Comparison of ENCODE assay signal across 1 cellular context in the genomic region with DNA sequence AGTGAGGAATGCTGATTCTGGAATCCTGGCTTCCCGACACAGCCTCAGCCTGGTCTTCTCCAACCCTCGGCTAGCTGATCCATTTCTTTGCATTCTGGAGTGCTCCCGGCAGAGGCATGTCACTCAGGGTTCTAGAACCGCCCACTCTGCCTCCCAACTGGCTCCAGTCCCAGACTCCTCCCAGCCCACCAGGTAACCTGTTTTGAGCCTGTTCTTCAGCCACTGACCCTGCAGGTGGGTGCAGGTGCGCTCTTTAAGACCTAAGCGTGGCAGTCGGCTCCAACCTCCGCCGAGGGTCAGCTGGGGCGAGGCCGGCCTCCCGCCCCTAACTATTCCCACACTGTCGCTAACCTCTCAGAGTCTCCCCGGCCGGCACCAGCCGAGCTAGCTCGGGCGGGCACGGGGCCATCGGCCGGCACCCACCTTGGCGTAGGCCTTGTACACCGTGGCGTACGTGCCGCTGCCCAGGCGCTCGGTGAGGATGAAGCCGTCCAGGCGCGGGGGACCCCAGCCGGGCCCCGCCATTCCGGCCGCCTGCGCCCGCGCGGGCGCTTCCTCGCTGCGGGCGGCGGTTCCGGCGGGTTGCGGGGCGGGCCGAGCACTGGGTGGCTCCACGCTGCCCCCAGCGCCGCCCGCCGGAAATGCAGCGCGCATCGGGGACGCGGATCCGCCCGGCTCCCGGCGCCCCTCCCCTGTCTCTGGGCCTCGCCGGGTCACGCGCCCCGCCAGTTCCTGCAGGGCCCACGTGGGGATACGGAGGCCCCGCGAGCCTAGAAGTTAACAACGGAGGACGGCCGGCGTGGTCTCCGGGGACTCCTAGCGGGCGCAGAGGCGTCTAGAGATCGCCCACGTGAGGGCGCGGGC.
TF ChIP-seq lines count a peak whose summit lies in the region.

A gene with protein sequence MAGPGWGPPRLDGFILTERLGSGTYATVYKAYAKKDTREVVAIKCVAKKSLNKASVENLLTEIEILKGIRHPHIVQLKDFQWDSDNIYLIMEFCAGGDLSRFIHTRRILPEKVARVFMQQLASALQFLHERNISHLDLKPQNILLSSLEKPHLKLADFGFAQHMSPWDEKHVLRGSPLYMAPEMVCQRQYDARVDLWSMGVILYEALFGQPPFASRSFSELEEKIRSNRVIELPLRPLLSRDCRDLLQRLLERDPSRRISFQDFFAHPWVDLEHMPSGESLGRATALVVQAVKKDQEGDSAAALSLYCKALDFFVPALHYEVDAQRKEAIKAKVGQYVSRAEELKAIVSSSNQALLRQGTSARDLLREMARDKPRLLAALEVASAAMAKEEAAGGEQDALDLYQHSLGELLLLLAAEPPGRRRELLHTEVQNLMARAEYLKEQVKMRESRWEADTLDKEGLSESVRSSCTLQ (minus strand): TSS at position 576 of the 864 bp plus-strand sequence. CDS start 51 bp downstream, at position 525.

TF ChIP-seq in HepG2, 621 proteins besides CTCF, POLR2A, EP300 and RAD21 (continued from another document and continues in another):
- TF ChIP-seq, protein P1, sequence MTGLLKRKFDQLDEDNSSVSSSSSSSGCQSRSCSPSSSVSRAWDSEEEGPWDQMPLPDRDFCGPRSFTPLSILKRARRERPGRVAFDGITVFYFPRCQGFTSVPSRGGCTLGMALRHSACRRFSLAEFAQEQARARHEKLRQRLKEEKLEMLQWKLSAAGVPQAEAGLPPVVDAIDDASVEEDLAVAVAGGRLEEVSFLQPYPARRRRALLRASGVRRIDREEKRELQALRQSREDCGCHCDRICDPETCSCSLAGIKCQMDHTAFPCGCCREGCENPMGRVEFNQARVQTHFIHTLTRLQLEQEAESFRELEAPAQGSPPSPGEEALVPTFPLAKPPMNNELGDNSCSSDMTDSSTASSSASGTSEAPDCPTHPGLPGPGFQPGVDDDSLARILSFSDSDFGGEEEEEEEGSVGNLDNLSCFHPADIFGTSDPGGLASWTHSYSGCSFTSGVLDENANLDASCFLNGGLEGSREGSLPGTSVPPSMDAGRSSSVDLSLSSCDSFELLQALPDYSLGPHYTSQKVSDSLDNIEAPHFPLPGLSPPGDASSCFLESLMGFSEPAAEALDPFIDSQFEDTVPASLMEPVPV (CRISPR knock-in tag; IDR thresholded peaks at IDR 0.05): peak; percentile 87
- TF ChIP-seq FOXA1 (IDR thresholded peaks at IDR 0.05) (no peak), FOXA1 (CRISPR knock-in tag; IDR thresholded peaks at IDR 0.05) (no peak), CEBPG (CRISPR knock-in tag; IDR thresholded peaks at IDR 0.05) (no peak), KDM1A (CRISPR knock-in tag; IDR thresholded peaks at IDR 0.05) (no peak), HDAC2 (CRISPR knock-in tag; IDR thresholded peaks at IDR 0.05) (no peak; the same call in 1 of the 2 replicates), ZNF180 (CRISPR knock-in tag; IDR thresholded peaks at IDR 0.05; ENCODE audit: borderline replicate concordance, low read depth) (no peak), SMAD1 (CRISPR knock-in tag; IDR thresholded peaks at IDR 0.05; ENCODE audit: borderline replicate concordance, low read depth) (no peak), RFXANK (CRISPR knock-in tag; IDR thresholded peaks at IDR 0.05) (no peak), SRSF9 (IDR thresholded peaks at IDR 0.05; ENCODE audit: borderline replicate concordance, insufficient read depth, low read depth, low read length, poor library complexity, severe bottlenecking) (no peak), TARDBP (CRISPR knock-in tag; IDR thresholded peaks at IDR 0.05) (peak; percentile 13; the same call in 1 of the 2 replicates), NKX3-1 (CRISPR knock-in tag; IDR thresholded peaks at IDR 0.05) (no peak), ZBTB7A (CRISPR knock-in tag; IDR thresholded peaks at IDR 0.05) (no peak), ZNF367 (CRISPR knock-in tag; IDR thresholded peaks at IDR 0.05; ENCODE audit: borderline replicate concordance) (no peak), ZNF260 (CRISPR knock-in tag; IDR thresholded peaks at IDR 0.05; ENCODE audit: borderline replicate concordance, low read depth) (no peak), GABPA (IDR thresholded peaks at IDR 0.05; ENCODE audit: low read depth, low read length) (peak; percentile 58), GABPA (CRISPR knock-in tag; IDR thresholded peaks at IDR 0.05; ENCODE audit: low read depth) (no peak), ZNF883 (CRISPR knock-in tag; IDR thresholded peaks at IDR 0.05; ENCODE audit: not compliant biosample characterization) (peak; percentile 11), ZNF660 (CRISPR knock-in tag; IDR thresholded peaks at IDR 0.05; ENCODE audit: borderline replicate concordance, low read depth) (no peak), MIXL1 (CRISPR knock-in tag; IDR thresholded peaks at IDR 0.05) (no peak), NFRKB (IDR thresholded peaks at IDR 0.05) (no peak), NR2C2 (CRISPR knock-in tag; IDR thresholded peaks at IDR 0.05; ENCODE audit: borderline replicate concordance) (0 out of 2 replicates have a peak, but pooled peaks have one; percentile 15), SOX5 (CRISPR knock-in tag; IDR thresholded peaks at IDR 0.05; ENCODE audit: borderline replicate concordance) (no peak), ZNF670 (CRISPR knock-in tag; IDR thresholded peaks at IDR 0.05; ENCODE audit: borderline replicate concordance) (0 out of 2 replicates have a peak, but pooled peaks have one; percentile 41), SMAD9 (CRISPR knock-in tag; IDR thresholded peaks at IDR 0.05) (no peak), MIER2 (CRISPR knock-in tag; IDR thresholded peaks at IDR 0.05) (0 out of 2 replicates have a peak, but pooled peaks have one; percentile 14), ZNF83 (CRISPR knock-in tag; IDR thresholded peaks at IDR 0.05; ENCODE audit: borderline replicate concordance) (no peak), IRF2 (CRISPR knock-in tag; IDR thresholded peaks at IDR 0.05) (0 out of 2 replicates have a peak, but pooled peaks have one; percentile 13), NFIC (IDR thresholded peaks at IDR 0.05; ENCODE audit: low read length) (no peak)
- TF ChIP-seq, protein P2, sequence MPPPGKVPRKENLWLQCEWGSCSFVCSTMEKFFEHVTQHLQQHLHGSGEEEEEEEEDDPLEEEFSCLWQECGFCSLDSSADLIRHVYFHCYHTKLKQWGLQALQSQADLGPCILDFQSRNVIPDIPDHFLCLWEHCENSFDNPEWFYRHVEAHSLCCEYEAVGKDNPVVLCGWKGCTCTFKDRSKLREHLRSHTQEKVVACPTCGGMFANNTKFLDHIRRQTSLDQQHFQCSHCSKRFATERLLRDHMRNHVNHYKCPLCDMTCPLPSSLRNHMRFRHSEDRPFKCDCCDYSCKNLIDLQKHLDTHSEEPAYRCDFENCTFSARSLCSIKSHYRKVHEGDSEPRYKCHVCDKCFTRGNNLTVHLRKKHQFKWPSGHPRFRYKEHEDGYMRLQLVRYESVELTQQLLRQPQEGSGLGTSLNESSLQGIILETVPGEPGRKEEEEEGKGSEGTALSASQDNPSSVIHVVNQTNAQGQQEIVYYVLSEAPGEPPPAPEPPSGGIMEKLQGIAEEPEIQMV (CRISPR knock-in tag; IDR thresholded peaks at IDR 0.05; ENCODE audit: low read depth): no peak
- TF ChIP-seq, protein P3, sequence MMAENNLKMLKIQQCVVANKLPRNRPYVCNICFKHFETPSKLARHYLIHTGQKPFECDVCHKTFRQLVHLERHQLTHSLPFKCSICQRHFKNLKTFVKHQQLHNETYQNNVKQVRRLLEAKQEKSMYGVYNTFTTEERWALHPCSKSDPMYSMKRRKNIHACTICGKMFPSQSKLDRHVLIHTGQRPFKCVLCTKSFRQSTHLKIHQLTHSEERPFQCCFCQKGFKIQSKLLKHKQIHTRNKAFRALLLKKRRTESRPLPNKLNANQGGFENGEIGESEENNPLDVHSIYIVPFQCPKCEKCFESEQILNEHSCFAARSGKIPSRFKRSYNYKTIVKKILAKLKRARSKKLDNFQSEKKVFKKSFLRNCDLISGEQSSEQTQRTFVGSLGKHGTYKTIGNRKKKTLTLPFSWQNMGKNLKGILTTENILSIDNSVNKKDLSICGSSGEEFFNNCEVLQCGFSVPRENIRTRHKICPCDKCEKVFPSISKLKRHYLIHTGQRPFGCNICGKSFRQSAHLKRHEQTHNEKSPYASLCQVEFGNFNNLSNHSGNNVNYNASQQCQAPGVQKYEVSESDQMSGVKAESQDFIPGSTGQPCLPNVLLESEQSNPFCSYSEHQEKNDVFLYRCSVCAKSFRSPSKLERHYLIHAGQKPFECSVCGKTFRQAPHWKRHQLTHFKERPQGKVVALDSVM (CRISPR knock-in tag; IDR thresholded peaks at IDR 0.05): no peak
- TF ChIP-seq, protein P4, sequence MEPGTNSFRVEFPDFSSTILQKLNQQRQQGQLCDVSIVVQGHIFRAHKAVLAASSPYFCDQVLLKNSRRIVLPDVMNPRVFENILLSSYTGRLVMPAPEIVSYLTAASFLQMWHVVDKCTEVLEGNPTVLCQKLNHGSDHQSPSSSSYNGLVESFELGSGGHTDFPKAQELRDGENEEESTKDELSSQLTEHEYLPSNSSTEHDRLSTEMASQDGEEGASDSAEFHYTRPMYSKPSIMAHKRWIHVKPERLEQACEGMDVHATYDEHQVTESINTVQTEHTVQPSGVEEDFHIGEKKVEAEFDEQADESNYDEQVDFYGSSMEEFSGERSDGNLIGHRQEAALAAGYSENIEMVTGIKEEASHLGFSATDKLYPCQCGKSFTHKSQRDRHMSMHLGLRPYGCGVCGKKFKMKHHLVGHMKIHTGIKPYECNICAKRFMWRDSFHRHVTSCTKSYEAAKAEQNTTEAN (CRISPR knock-in tag; conservative IDR thresholded peaks at IDR 0.05): 0 out of 2 replicates have a peak, but pooled peaks have one; percentile 25
- TF ChIP-seq, protein P5, sequence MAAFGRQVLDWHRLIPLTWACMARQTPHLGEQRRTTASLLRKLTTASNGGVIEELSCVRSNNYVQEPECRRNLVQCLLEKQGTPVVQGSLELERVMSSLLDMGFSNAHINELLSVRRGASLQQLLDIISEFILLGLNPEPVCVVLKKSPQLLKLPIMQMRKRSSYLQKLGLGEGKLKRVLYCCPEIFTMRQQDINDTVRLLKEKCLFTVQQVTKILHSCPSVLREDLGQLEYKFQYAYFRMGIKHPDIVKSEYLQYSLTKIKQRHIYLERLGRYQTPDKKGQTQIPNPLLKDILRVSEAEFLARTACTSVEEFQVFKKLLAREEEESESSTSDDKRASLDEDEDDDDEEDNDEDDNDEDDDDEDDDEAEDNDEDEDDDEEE (CRISPR knock-in tag; IDR thresholded peaks at IDR 0.05): 0 out of 2 replicates have a peak, but pooled peaks have one; percentile 28
- TF ChIP-seq, protein P6, sequence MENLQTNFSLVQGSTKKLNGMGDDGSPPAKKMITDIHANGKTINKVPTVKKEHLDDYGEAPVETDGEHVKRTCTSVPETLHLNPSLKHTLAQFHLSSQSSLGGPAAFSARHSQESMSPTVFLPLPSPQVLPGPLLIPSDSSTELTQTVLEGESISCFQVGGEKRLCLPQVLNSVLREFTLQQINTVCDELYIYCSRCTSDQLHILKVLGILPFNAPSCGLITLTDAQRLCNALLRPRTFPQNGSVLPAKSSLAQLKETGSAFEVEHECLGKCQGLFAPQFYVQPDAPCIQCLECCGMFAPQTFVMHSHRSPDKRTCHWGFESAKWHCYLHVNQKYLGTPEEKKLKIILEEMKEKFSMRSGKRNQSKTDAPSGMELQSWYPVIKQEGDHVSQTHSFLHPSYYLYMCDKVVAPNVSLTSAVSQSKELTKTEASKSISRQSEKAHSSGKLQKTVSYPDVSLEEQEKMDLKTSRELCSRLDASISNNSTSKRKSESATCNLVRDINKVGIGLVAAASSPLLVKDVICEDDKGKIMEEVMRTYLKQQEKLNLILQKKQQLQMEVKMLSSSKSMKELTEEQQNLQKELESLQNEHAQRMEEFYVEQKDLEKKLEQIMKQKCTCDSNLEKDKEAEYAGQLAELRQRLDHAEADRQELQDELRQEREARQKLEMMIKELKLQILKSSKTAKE (CRISPR knock-in tag; IDR thresholded peaks at IDR 0.05; ENCODE audit: borderline replicate concordance): no peak
- TF ChIP-seq, protein P7, sequence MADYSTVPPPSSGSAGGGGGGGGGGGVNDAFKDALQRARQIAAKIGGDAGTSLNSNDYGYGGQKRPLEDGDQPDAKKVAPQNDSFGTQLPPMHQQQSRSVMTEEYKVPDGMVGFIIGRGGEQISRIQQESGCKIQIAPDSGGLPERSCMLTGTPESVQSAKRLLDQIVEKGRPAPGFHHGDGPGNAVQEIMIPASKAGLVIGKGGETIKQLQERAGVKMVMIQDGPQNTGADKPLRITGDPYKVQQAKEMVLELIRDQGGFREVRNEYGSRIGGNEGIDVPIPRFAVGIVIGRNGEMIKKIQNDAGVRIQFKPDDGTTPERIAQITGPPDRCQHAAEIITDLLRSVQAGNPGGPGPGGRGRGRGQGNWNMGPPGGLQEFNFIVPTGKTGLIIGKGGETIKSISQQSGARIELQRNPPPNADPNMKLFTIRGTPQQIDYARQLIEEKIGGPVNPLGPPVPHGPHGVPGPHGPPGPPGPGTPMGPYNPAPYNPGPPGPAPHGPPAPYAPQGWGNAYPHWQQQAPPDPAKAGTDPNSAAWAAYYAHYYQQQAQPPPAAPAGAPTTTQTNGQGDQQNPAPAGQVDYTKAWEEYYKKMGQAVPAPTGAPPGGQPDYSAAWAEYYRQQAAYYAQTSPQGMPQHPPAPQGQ (CRISPR knock-in tag; IDR thresholded peaks at IDR 0.05; ENCODE audit: borderline replicate concordance): no peak
- TF ChIP-seq, protein P8, sequence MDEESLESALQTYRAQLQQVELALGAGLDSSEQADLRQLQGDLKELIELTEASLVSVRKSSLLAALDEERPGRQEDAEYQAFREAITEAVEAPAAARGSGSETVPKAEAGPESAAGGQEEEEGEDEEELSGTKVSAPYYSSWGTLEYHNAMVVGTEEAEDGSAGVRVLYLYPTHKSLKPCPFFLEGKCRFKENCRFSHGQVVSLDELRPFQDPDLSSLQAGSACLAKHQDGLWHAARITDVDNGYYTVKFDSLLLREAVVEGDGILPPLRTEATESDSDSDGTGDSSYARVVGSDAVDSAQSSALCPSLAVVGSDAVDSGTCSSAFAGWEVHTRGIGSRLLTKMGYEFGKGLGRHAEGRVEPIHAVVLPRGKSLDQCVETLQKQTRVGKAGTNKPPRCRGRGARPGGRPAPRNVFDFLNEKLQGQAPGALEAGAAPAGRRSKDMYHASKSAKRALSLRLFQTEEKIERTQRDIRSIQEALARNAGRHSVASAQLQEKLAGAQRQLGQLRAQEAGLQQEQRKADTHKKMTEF (CRISPR knock-in tag; IDR thresholded peaks at IDR 0.05): peak; percentile 39
- TF ChIP-seq, protein P9, sequence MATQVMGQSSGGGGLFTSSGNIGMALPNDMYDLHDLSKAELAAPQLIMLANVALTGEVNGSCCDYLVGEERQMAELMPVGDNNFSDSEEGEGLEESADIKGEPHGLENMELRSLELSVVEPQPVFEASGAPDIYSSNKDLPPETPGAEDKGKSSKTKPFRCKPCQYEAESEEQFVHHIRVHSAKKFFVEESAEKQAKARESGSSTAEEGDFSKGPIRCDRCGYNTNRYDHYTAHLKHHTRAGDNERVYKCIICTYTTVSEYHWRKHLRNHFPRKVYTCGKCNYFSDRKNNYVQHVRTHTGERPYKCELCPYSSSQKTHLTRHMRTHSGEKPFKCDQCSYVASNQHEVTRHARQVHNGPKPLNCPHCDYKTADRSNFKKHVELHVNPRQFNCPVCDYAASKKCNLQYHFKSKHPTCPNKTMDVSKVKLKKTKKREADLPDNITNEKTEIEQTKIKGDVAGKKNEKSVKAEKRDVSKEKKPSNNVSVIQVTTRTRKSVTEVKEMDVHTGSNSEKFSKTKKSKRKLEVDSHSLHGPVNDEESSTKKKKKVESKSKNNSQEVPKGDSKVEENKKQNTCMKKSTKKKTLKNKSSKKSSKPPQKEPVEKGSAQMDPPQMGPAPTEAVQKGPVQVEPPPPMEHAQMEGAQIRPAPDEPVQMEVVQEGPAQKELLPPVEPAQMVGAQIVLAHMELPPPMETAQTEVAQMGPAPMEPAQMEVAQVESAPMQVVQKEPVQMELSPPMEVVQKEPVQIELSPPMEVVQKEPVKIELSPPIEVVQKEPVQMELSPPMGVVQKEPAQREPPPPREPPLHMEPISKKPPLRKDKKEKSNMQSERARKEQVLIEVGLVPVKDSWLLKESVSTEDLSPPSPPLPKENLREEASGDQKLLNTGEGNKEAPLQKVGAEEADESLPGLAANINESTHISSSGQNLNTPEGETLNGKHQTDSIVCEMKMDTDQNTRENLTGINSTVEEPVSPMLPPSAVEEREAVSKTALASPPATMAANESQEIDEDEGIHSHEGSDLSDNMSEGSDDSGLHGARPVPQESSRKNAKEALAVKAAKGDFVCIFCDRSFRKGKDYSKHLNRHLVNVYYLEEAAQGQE (IDR thresholded peaks at IDR 0.05; ENCODE audit: borderline replicate concordance in 1 of 2, low read depth in 1 of 2, low read length in 2 of 2): no peak
